Comparison of ENCODE assay signal across 1 cellular context in the genomic region with DNA sequence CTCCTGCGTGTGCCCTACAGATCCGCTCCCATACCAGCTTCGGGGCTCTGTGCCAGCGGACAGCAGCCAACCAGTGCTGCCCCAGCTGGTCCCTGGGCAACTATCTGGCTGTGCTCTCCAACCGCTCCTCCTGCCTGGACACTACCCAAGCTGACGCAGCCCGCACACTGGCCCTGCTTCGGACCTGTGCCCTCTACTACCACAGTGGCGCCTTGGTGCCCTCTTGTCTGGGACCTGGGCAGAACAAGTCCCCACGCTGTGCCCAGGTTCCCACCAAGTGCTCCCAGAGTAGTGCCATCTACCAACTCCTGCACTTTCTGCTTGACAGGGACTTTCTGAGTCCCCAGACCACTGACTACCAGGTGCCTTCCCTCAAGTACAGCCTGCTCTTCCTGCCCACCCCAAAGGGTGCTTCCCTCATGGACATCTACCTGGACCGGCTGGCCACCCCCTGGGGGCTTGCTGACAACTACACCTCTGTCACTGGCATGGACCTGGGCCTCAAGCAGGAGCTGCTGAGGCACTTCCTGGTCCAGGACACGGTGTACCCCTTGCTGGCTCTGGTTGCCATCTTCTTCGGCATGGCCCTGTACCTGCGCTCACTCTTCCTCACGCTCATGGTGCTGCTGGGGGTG.
TF ChIP-seq lines count a peak whose summit lies in the region.

No MANE protein-coding gene starts in this region.

TF ChIP-seq in K562, 482 proteins besides CTCF, POLR2A, EP300 and RAD21:
- TF ChIP-seq ZNF584 (CRISPR knock-in tag; IDR thresholded peaks at IDR 0.05; ENCODE audit: low read depth) (no peak), ZNF707 (CRISPR knock-in tag; conservative IDR thresholded peaks at IDR 0.05) (no peak), RCOR1 (IDR thresholded peaks at IDR 0.05; ENCODE audit: borderline replicate concordance in 1 of 2, low read depth in 2 of 2, low read length in 2 of 2) (no peak), CBFA2T2 (conservative IDR thresholded peaks at IDR 0.05) (no peak), MYC (IDR thresholded peaks at IDR 0.05; ENCODE audit: low read depth, low read length) (no peak), MYC (CRISPR knock-in tag; IDR thresholded peaks at IDR 0.05; ENCODE audit: borderline replicate concordance, low read depth) (no peak), PTBP1 (IDR thresholded peaks at IDR 0.05; ENCODE audit: low read depth, low read length) (no peak), ZNF436 (CRISPR knock-in tag; IDR thresholded peaks at IDR 0.05) (no peak), ZNF239 (CRISPR knock-in tag; IDR thresholded peaks at IDR 0.05) (no peak), GATAD2A (IDR thresholded peaks at IDR 0.05) (no peak), ETV6 (IDR thresholded peaks at IDR 0.05; ENCODE audit: borderline replicate concordance in 1 of 2, low read depth in 2 of 2, low read length in 1 of 2) (no peak), ETV6 (CRISPR knock-in tag; IDR thresholded peaks at IDR 0.05; ENCODE audit: borderline replicate concordance) (no peak)
- TF ChIP-seq, protein P1, sequence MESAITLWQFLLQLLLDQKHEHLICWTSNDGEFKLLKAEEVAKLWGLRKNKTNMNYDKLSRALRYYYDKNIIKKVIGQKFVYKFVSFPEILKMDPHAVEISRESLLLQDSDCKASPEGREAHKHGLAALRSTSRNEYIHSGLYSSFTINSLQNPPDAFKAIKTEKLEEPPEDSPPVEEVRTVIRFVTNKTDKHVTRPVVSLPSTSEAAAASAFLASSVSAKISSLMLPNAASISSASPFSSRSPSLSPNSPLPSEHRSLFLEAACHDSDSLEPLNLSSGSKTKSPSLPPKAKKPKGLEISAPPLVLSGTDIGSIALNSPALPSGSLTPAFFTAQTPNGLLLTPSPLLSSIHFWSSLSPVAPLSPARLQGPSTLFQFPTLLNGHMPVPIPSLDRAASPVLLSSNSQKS (CRISPR knock-in tag; IDR thresholded peaks at IDR 0.05) = no peak
- TF ChIP-seq, protein P2, sequence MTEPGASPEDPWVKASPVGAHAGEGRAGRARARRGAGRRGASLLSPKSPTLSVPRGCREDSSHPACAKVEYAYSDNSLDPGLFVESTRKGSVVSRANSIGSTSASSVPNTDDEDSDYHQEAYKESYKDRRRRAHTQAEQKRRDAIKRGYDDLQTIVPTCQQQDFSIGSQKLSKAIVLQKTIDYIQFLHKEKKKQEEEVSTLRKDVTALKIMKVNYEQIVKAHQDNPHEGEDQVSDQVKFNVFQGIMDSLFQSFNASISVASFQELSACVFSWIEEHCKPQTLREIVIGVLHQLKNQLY (CRISPR knock-in tag; conservative IDR thresholded peaks at IDR 0.05) = no peak
- TF ChIP-seq, protein P3, sequence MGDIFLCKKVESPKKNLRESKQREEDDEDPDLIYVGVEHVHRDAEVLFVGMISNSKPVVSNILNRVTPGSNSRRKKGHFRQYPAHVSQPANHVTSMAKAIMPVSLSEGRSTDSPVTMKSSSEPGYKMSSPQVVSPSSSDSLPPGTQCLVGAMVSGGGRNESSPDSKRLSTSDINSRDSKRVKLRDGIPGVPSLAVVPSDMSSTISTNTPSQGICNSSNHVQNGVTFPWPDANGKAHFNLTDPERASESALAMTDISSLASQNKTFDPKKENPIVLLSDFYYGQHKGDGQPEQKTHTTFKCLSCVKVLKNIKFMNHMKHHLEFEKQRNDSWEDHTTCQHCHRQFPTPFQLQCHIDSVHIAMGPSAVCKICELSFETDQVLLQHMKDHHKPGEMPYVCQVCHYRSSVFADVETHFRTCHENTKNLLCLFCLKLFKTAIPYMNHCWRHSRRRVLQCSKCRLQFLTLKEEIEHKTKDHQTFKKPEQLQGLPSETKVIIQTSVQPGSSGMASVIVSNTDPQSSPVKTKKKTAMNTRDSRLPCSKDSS (IDR thresholded peaks at IDR 0.05; ENCODE audit: low read depth, partially characterized antibody) = no peak
TF ChIP-seq in K562: peak in this region for 0.
